9 cellular contexts compared by ENCODE assay signal in genomic region chr12:110739894-110740293, GRCh38. TPM values are rescaled to one million over a fixed set of nuclear protein-coding genes. Genes with fewer than 3 reads are reported as not detected.
DNase-seq lines count a peak whose midpoint lies in the region; ATAC-seq and TF ChIP-seq lines count a peak whose summit lies in the region.
"Had no signal": no experiment of that assay in that cellular context is flagged by ENCODE, and none has a peak within 500 bp of the region (broad histone marks: within the 10 kb centered on the region; RNA-seq: fewer than 3 reads in every experiment).

No MANE protein-coding gene starts in this region.

- POLR2A ChIA-PET in activated CD4-positive, alpha-beta T cell treated with anti-CD3 and anti-CD28 coated beads, Interleukin-2, amount 10 ng/mL, durations not matched to agents 7 days and 5 days (lab: Charles Lee) = interaction anchor here (0.6 kb wide), 1 partner anchor 29 kb away, joined by 3 read pairs; no protein-coding TSS in a partner anchor

- ATAC-seq in T-helper 17 cell = no peak
- ATAC-seq in stimulated activated naive CD8-positive, alpha-beta T cell treated with anti-CD3 and anti-CD28 coated beads, Interleukin-15, Interleukin-2, amounts not matched to agents 100 U/mL and 50 U/mL, for 24 hours = peak; percentile 33

- no peaks in the 10 kb centered on the region for H3K9me3 ChIP-seq in T-helper 17 cell (ENCODE audit: control insufficient read depth, low read length, poor library complexity, severe bottlenecking)
- H3K9me3 ChIP-seq: neutrophil had no signal

- peak overlapping the region; percentile 100 for H3K4me3 Mint-ChIP-seq in activated CD4-positive, alpha-beta T cell treated with anti-CD3 and anti-CD28 coated beads, Interleukin-2, amount 10 ng/mL, durations not matched to agents 7 days and 5 days
- H3K4me3 Mint-ChIP-seq in T-helper 17 cell (peak overlapping the region; percentile 79), glutamatergic neuron (ENCODE audit: unreplicated experiment) (peak overlapping the region; percentile 93)

- H3K36me3 Mint-ChIP-seq in activated CD4-positive, alpha-beta T cell treated with anti-CD3 and anti-CD28 coated beads, Interleukin-2, amount 10 ng/mL, durations not matched to agents 7 days and 5 days (ENCODE audit: low read depth) = peaks cover 38% of the 10 kb centered on the region
- H3K36me3 Mint-ChIP-seq in T-helper 17 cell (ENCODE audit: low read depth) (peaks cover 5% of the 10 kb centered on the region), glutamatergic neuron (ENCODE audit: unreplicated experiment) (no peaks in the 10 kb centered on the region)

- peaks cover 64% of the 10 kb centered on the region for H3K4me1 Mint-ChIP-seq in activated CD4-positive, alpha-beta T cell treated with anti-CD3 and anti-CD28 coated beads, Interleukin-2, amount 10 ng/mL, durations not matched to agents 7 days and 5 days
- H3K4me1 Mint-ChIP-seq in T-helper 17 cell (peaks cover 48% of the 10 kb centered on the region), glutamatergic neuron (ENCODE audit: low read depth, unreplicated experiment) (peaks cover 30% of the 10 kb centered on the region)

- DNase-seq in activated CD4-positive, alpha-beta T cell treated with anti-CD3 and anti-CD28 coated beads, Interleukin-2, amount 10 ng/mL, durations not matched to agents 7 days and 5 days = no peak
- DNase-seq in activated CD4-positive, alpha-beta T cell treated with anti-CD3 and anti-CD28 coated beads for 1 hour = no peak
- DNase-seq in T-helper 17 cell (no peak), glutamatergic neuron (no peak), inferior parietal cortex (ENCODE audit: extremely low spot score) (no peak), SKM-1 (lab: John Stamatoyannopoulos, UW; ENCODE audit: unreplicated experiment) (no peak), ureter (ENCODE audit: low spot score) (no peak)
- DNase-seq in stimulated activated naive CD8-positive, alpha-beta T cell treated with anti-CD3 and anti-CD28 coated beads, Interleukin-15, Interleukin-2, amounts not matched to agents 100 U/mL and 50 U/mL, for 24 hours = no peak

- H3K9me3 Mint-ChIP-seq in activated CD4-positive, alpha-beta T cell treated with anti-CD3 and anti-CD28 coated beads, Interleukin-2, amount 10 ng/mL, durations not matched to agents 7 days and 5 days = no peaks in the 10 kb centered on the region
- H3K9me3 Mint-ChIP-seq in glutamatergic neuron (ENCODE audit: unreplicated experiment) = peaks cover 11% of the 10 kb centered on the region

- CTCF ChIA-PET in activated CD4-positive, alpha-beta T cell treated with anti-CD3 and anti-CD28 coated beads, Interleukin-2, amount 10 ng/mL, durations not matched to agents 7 days and 5 days (lab: Charles Lee) = interaction anchor here (0.8 to 2.3 kb wide), 4 partner anchors 9 to 309 kb away, joined by 3 to 9 read pairs (median 4); no protein-coding TSS in a partner anchor

- peak overlapping the region; percentile 70 for H3K27ac Mint-ChIP-seq in activated CD4-positive, alpha-beta T cell treated with anti-CD3 and anti-CD28 coated beads, Interleukin-2, amount 10 ng/mL, durations not matched to agents 7 days and 5 days
- peak overlapping the region; percentile 96 for H3K27ac Mint-ChIP-seq in T-helper 17 cell
- no peak overlapping the region for H3K27ac Mint-ChIP-seq in glutamatergic neuron (ENCODE audit: unreplicated experiment)

- no peak for TF ChIP-seq CTCF in glutamatergic neuron (IDR thresholded peaks at IDR 0.05; ENCODE audit: partially characterized antibody, unreplicated experiment)

- no peaks in the 10 kb centered on the region for H3K27me3 Mint-ChIP-seq in activated CD4-positive, alpha-beta T cell treated with anti-CD3 and anti-CD28 coated beads, Interleukin-2, amount 10 ng/mL, durations not matched to agents 7 days and 5 days
- no peaks in the 10 kb centered on the region for H3K27me3 Mint-ChIP-seq in T-helper 17 cell
- peaks cover 17% of the 10 kb centered on the region for H3K27me3 Mint-ChIP-seq in glutamatergic neuron (ENCODE audit: unreplicated experiment)

RNA-seq across cellular contexts. Expression of gene PPP1CC, which starts 2.8 kb away (rescaled TPM):
- 100 to 1,000 TPM; 174 to 183 TPM for total RNA-seq in activated CD4-positive, alpha-beta T cell treated with anti-CD3 and anti-CD28 coated beads, Interleukin-2, amount 10 ng/mL, durations not matched to agents 7 days and 5 days
- 100 to 1,000 TPM; 140 to 149 TPM for total RNA-seq in T-helper 17 cell
- total RNA-seq in glutamatergic neuron (ENCODE audit: unreplicated experiment) = 137 TPM
- 107 TPM for total RNA-seq in ureter

RNA-seq across cellular contexts. Expression of gene HVCN1, which starts 51.0 kb away (rescaled TPM):
- 10 to 100 TPM; 16.0 to 18.7 TPM for total RNA-seq in activated CD4-positive, alpha-beta T cell treated with anti-CD3 and anti-CD28 coated beads, Interleukin-2, amount 10 ng/mL, durations not matched to agents 7 days and 5 days
- total RNA-seq in T-helper 17 cell = 1 to 10 TPM; 4.6 to 8.8 TPM
- total RNA-seq in glutamatergic neuron (ENCODE audit: unreplicated experiment) = 0.71 TPM
- 4.2 TPM for total RNA-seq in ureter
